Comparison of ENCODE assay signal across 8 cellular contexts in the genomic region with DNA sequence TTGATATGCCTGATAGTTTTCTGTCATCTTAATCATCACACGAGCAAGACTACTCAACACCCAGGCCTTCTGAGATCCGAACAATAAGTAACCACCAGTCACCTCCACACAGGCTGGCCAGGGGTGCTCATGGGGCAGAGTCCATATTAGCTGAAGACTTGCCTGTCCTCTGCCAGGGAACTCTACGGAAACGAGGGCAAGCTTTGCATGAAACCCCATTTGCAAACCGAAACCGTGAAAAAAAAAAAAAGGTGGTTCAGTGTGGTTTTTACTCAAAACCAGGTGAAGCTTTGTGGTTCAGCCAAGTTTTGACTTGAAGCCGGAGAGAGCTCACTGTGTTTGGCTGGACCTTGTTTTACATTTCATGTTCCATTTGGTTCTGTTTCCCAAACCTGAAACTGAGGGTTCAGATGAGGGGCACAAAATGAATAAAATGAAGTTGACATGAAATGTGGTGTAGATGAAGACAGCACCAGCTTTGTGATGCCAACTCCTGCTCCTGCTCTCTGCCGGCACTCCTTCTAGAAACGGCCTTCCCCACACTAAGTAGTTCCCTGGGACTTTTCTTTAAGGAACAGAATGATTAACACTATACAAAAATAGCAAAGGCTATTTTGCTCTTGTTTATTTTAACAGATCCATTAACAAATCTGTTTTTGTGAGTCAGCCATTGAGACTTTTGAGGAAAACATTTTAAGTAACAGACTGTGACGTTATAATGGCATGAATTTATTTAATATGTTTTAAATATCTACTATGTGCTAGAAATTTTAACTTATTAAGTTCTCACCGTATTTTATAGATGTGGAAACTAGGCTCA.
A peak's percentile ranks its signal among the peaks of the same experiment; 100 is the strongest.
DNase-seq lines count a peak whose midpoint lies in the region; ATAC-seq, FAIRE-seq and TF ChIP-seq lines count a peak whose summit lies in the region.

No MANE protein-coding gene starts in this region.

- no peaks in the 10 kb centered on the region for H3K36me3 ChIP-seq in GM06990 (ENCODE audit: control insufficient read depth, insufficient read depth, low read length)

- no peak for TF ChIP-seq CTCF in GM06990 (IDR thresholded peaks at IDR 0.05; ENCODE audit: insufficient read depth, low read length, poor library complexity, severe bottlenecking)

- H3K4me3 ChIP-seq in GM06990 (replicated peaks; ENCODE audit: low read depth, low read length) = no peak overlapping the region
- peak overlapping the region; percentile 24 for H3K4me3 ChIP-seq in Jurkat, Clone E6-1 (ENCODE audit: low read length)

- DNase-seq in GM06990 (ENCODE audit: extremely low read depth, insufficient read length) (peak; percentile 68), NCI-H524 (lab: John Stamatoyannopoulos, UW) (no peak), globus pallidus (ENCODE audit: low spot score) (no peak), NCI-H146 (lab: John Stamatoyannopoulos, UW) (no peak), frontal cortex (ENCODE audit: low spot score in 2 of 2) (no peak)
- peak; percentile 92 for DNase-seq in Jurkat, Clone E6-1 (ENCODE audit: low read depth, low spot score)
- DNase-seq in activated naive CD8-positive, alpha-beta T cell treated with anti-CD3 and anti-CD28 coated beads, Interleukin-2, amount 10 ng/mL, durations not matched to agents 7 days and 5 days = peak; percentile 55

- H3K27me3 Mint-ChIP-seq in activated naive CD8-positive, alpha-beta T cell treated with anti-CD3 and anti-CD28 coated beads, Interleukin-2, amount 10 ng/mL, durations not matched to agents 7 days and 5 days = peaks cover 60% of the 10 kb centered on the region

- no peaks in the 10 kb centered on the region for H3K9me3 Mint-ChIP-seq in activated naive CD8-positive, alpha-beta T cell treated with anti-CD3 and anti-CD28 coated beads, Interleukin-2, amount 10 ng/mL, durations not matched to agents 7 days and 5 days

- H3K27me3 ChIP-seq in GM06990 (replicated peaks; ENCODE audit: control insufficient read depth, insufficient read depth, low read length) = no peaks in the 10 kb centered on the region

- peak; percentile 82 for ATAC-seq in GM21576 (IDR thresholded peaks at IDR 0.05; ENCODE audit: unreplicated experiment)
- ATAC-seq in activated naive CD8-positive, alpha-beta T cell treated with anti-CD3 and anti-CD28 coated beads, Interleukin-2, amount 10 ng/mL, durations not matched to agents 7 days and 5 days (ENCODE audit: low read depth) = peak; percentile 83

- H3K36me3 Mint-ChIP-seq in activated naive CD8-positive, alpha-beta T cell treated with anti-CD3 and anti-CD28 coated beads, Interleukin-2, amount 10 ng/mL, durations not matched to agents 7 days and 5 days = peaks cover 11% of the 10 kb centered on the region

- POLR2A ChIA-PET in activated naive CD8-positive, alpha-beta T cell treated with anti-CD3 and anti-CD28 coated beads, Interleukin-2, amount 10 ng/mL, durations not matched to agents 7 days and 5 days (lab: Charles Lee) = interaction anchor here (1.0 to 1.8 kb wide), 8 partner anchors 9 to 73 kb away, joined by 3 to 13 read pairs (median 4); no protein-coding TSS in a partner anchor

- H3K4me3 Mint-ChIP-seq in activated naive CD8-positive, alpha-beta T cell treated with anti-CD3 and anti-CD28 coated beads, Interleukin-2, amount 10 ng/mL, durations not matched to agents 7 days and 5 days = peak overlapping the region; percentile 75

- H3K27ac Mint-ChIP-seq in activated naive CD8-positive, alpha-beta T cell treated with anti-CD3 and anti-CD28 coated beads, Interleukin-2, amount 10 ng/mL, durations not matched to agents 7 days and 5 days = peak overlapping the region; percentile 68

- FAIRE-seq in frontal cortex (lab: Jason Lieb, UNC) = no peak

- peaks cover 32% of the 10 kb centered on the region for H3K4me1 Mint-ChIP-seq in activated naive CD8-positive, alpha-beta T cell treated with anti-CD3 and anti-CD28 coated beads, Interleukin-2, amount 10 ng/mL, durations not matched to agents 7 days and 5 days

Comparison
In these comparisons a context has a peak if more than half of its experiments do, and no peak if none do; other contexts are left out.
1. DNase-seq: peak in GM06990 (single experiment), Jurkat, Clone E6-1 (single experiment) and activated naive CD8-positive, alpha-beta T cell treated with anti-CD3 and anti-CD28 coated beads, Interleukin-2, amount 10 ng/mL, durations not matched to agents 7 days and 5 days (single experiment); none in NCI-H524 (0 of 2), globus pallidus (single experiment), NCI-H146 (single experiment) and frontal cortex (0 of 2).